8 cellular contexts compared by ENCODE assay signal in genomic region chr16:5239472-5240277, GRCh38.
DNase-seq lines count a peak whose midpoint lies in the region; ATAC-seq and TF ChIP-seq lines count a peak whose summit lies in the region.
"Not testable (repeated sequence)": the region's sequence is repeated elsewhere in the genome, so short reads cannot be mapped to it uniquely, and the experiment has no call there.

No MANE protein-coding gene starts in this region.

- ATAC-seq in foreskin keratinocyte; naive thymus-derived CD8-positive, alpha-beta T cell: not testable (repeated sequence)

- not testable (repeated sequence) for H3K36me3 ChIP-seq in adipocyte (ENCODE audit: control insufficient read depth, insufficient read depth, low read length, severe bottlenecking)

- TF ChIP-seq CTCF in AG09319 (IDR thresholded peaks at IDR 0.05; ENCODE audit: low read depth, low read length) (peak; percentile 21), GM13977 (IDR thresholded peaks at IDR 0.05; ENCODE audit: extremely low read depth, insufficient read depth, missing control alignments) (peak; percentile 81), foreskin keratinocyte (conservative IDR thresholded peaks at IDR 0.05) (peak; percentile 53)

- not testable (repeated sequence) for H3K9ac ChIP-seq in adipocyte (ENCODE audit: low read length)

- intact Hi-C loops in activated CD4-positive, alpha-beta T cell treated with anti-CD3 and anti-CD28 coated beads, Interleukin-2, amount 10 ng/mL, durations not matched to agents 24 days and 14 days (cut with micrococcal nuclease): loop anchor here (5.0 to 10.0 kb wide), 3 partner anchors 253 to 1403 kb away; no protein-coding TSS in a partner anchor

- not testable (repeated sequence) for H3K4me1 ChIP-seq in adipocyte (ENCODE audit: control insufficient read depth, insufficient read depth, low read length); foreskin keratinocyte

- DNase-seq in AG09319 (ENCODE audit: extremely low read depth, low read depth); foreskin keratinocyte: not testable (repeated sequence)
- DNase-seq in GM13977 (ENCODE audit: low spot score) (peak; percentile 74), NCI-H69 (lab: John Stamatoyannopoulos, UW) (peak; percentile 16), adipocyte (ENCODE audit: low read depth) (peak; percentile 44)
- DNase-seq in activated CD4-positive, alpha-beta T cell treated with anti-CD3 and anti-CD28 coated beads, Interleukin-2, amount 10 ng/mL, durations not matched to agents 24 days and 14 days: peak; percentile 87
- DNase-seq in naive thymus-derived CD8-positive, alpha-beta T cell: peak; percentile 3 to 70 (median 50)
- DNase-seq in stimulated activated CD4-positive, alpha-beta T cell treated with anti-CD3 and anti-CD28 coated beads, TNF-alpha, amount 100 ng/mL, for 4 hours (ENCODE audit: low read depth in 3 of 3): peak; percentile 5 to 45 (median 21)

- H3K9me3 ChIP-seq in adipocyte (ENCODE audit: control insufficient read depth, low read length): not testable (repeated sequence)

- not testable (repeated sequence) for H3K27ac ChIP-seq in foreskin keratinocyte

- not testable (repeated sequence) for H3K36me3 Mint-ChIP-seq in activated CD4-positive, alpha-beta T cell treated with anti-CD3 and anti-CD28 coated beads, Interleukin-2, amount 10 ng/mL, durations not matched to agents 24 days and 14 days (ENCODE audit: low read depth); naive thymus-derived CD8-positive, alpha-beta T cell

- not testable (repeated sequence) for H3K9me3 Mint-ChIP-seq in activated CD4-positive, alpha-beta T cell treated with anti-CD3 and anti-CD28 coated beads, Interleukin-2, amount 10 ng/mL, durations not matched to agents 24 days and 14 days; naive thymus-derived CD8-positive, alpha-beta T cell

- POLR2A ChIA-PET in naive thymus-derived CD8-positive, alpha-beta T cell (lab: Charles Lee): not testable (repeated sequence)

- H3K4me3 Mint-ChIP-seq in activated CD4-positive, alpha-beta T cell treated with anti-CD3 and anti-CD28 coated beads, Interleukin-2, amount 10 ng/mL, durations not matched to agents 24 days and 14 days: peak overlapping the region; percentile 48
- H3K4me3 Mint-ChIP-seq in naive thymus-derived CD8-positive, alpha-beta T cell: peak overlapping the region; percentile 56 to 79 (median 76)

- H3K4me1 Mint-ChIP-seq in activated CD4-positive, alpha-beta T cell treated with anti-CD3 and anti-CD28 coated beads, Interleukin-2, amount 10 ng/mL, durations not matched to agents 24 days and 14 days; naive thymus-derived CD8-positive, alpha-beta T cell: not testable (repeated sequence)

- H3K27me3 ChIP-seq in adipocyte (replicated peaks; ENCODE audit: control insufficient read depth, insufficient read depth, low read length); foreskin keratinocyte: not testable (repeated sequence)

- in situ Hi-C loops in GM13977 (cut with MboI; ENCODE audit: low pct_unique_long_range_greater_than_20kb, low sequenced_read_pairs, unreplicated experiment): loop anchor here (25.0 kb wide), 1 partner anchor 373 kb away; no protein-coding TSS in a partner anchor

- H3K4me3 ChIP-seq in adipocyte (ENCODE audit: low read length): not testable (repeated sequence)

- peaks cover 20% of the 10 kb centered on the region for H3K27me3 Mint-ChIP-seq in activated CD4-positive, alpha-beta T cell treated with anti-CD3 and anti-CD28 coated beads, Interleukin-2, amount 10 ng/mL, durations not matched to agents 24 days and 14 days
- peaks cover 21 to 50% (median 42%) of the 10 kb centered on the region in 5 donors for H3K27me3 Mint-ChIP-seq in naive thymus-derived CD8-positive, alpha-beta T cell

- not testable (repeated sequence) for H3K27ac Mint-ChIP-seq in activated CD4-positive, alpha-beta T cell treated with anti-CD3 and anti-CD28 coated beads, Interleukin-2, amount 10 ng/mL, durations not matched to agents 24 days and 14 days; naive thymus-derived CD8-positive, alpha-beta T cell

Comparison
In these comparisons a context has a peak if more than half of its experiments do, and no peak if none do; other contexts are left out.
1. CTCF ChIP-seq: peak in every context shown above with its lines; median percentile 81 in GM13977; 53 in foreskin keratinocyte; 21 in AG09319.